ENCODE assay signal across 18 cellular contexts in genomic region chr1:246308533-246309075, GRCh38.
"Had no signal": no experiment of that assay in that cellular context is flagged by ENCODE, and none has a peak within 500 bp of the region (broad histone marks: within the 10 kb centered on the region; RNA-seq: fewer than 3 reads in every experiment).

No MANE protein-coding gene starts in this region.

- H3K4me1 ChIP-seq: ascending aorta, body of pancreas had no signal

- H3K36me3 ChIP-seq: ascending aorta had no signal

- H3K4me3 ChIP-seq: ascending aorta, body of pancreas had no signal

- H3K27ac ChIP-seq: ascending aorta, body of pancreas had no signal

- DNase-seq: activated CD4-positive, alpha-beta T cell treated with anti-CD3 and anti-CD28 coated beads for 4 hours; activated CD4-positive, alpha-beta T cell treated with anti-CD3 and anti-CD28 coated beads, Interleukin-2, amount 50 U/mL, for 4 hours; activated CD8-positive, alpha-beta memory T cell treated with anti-CD3 and anti-CD28 coated beads, Interleukin-2, amount 50 U/mL, for 48 hours; activated CD8-positive, alpha-beta T cell treated with anti-CD3 and anti-CD28 coated beads, Interleukin-2, amount 10 ng/mL, durations not matched to agents 7 days and 5 days; activated naive CD4-positive, alpha-beta T cell treated with anti-CD3 and anti-CD28 coated beads, Interleukin-2, amount 50 U/mL, for 16 hours; activated naive CD8-positive, alpha-beta T cell treated with anti-CD3 and anti-CD28 coated beads, Interleukin-2, amount 10 ng/mL, durations not matched to agents 7 days and 5 days; activated T-cell treated with anti-CD3 and anti-CD28 coated beads, Interleukin-2, amount 50 U/mL, for 1 hour; body of pancreas; cortex of kidney; KG1; NCI-H1048; NCI-H1417 treated with DMSO at 0.1 percent for 48 hours; NCI-H187; NCI-H2081 treated with DMSO at 0.1 percent for 48 hours; NCI-H82; SIG-M5; T-helper 1 cell had no signal

- H3K9me3 ChIP-seq: ascending aorta, body of pancreas had no signal

- H3K27me3 ChIP-seq: ascending aorta, body of pancreas had no signal
